In the genomic region with DNA sequence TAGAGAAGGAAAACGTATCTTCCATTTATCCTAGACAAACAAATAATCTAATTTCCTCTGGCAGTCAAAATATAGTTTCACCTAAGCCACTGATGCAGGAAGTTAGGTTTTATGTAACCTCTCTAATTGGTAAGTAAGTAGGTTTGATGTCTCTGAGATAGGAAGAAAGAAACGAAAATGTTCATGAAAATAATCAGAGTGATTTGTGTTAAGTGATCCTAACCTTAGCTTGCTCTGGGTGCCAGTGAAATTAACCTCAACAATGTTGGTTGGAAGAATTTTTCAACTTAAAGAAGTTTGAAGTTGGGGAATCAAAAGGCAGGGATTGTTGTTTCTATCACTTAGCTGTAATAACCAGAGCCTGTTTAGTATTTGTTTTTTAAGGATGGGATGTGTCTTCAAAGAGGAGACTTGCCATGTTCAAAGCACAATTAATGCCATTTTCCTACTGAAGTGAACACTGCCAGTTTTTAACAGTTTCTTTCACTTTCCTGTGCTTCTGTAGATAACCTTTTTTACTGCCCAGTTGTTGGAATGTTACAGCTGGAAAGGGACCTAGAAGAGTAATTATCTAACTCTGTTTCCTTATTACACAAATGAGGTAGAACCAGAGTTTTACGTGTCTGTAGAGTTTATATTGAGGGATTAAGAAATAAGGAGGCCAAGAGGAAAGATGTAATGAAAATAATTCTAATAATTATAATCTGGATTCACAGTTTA, we compare ENCODE assay signal across 11 cellular contexts. TPM values are rescaled to one million over a fixed set of nuclear protein-coding genes. Genes with fewer than 3 reads are reported as not detected.
DNase-seq lines count a peak whose midpoint lies in the region; ATAC-seq and TF ChIP-seq lines count a peak whose summit lies in the region.
"Had no signal": no experiment of that assay in that cellular context is flagged by ENCODE, and none has a peak within 500 bp of the region (broad histone marks: within the 10 kb centered on the region; RNA-seq: fewer than 3 reads in every experiment).

No MANE protein-coding gene starts in this region.

- H3K4me1 ChIP-seq in HUES64 (ENCODE audit: insufficient read depth, low read length) (peaks cover 23% of the 10 kb centered on the region), hepatocyte (ENCODE audit: insufficient read depth) (peaks cover 31% of the 10 kb centered on the region), spleen (peaks cover 18 to 98% (median 39%) of the 10 kb centered on the region in 6 donors)

- peaks cover 20% of the 10 kb centered on the region for H3K36me3 Mint-ChIP-seq in activated CD4-positive, alpha-beta memory T cell treated with anti-CD3 and anti-CD28 coated beads for 36 hours

- H3K4me1 Mint-ChIP-seq in activated CD4-positive, alpha-beta memory T cell treated with anti-CD3 and anti-CD28 coated beads for 36 hours (ENCODE audit: low read depth), result peaks cover 65% of the 10 kb centered on the region

- ATAC-seq in GM18870 (IDR thresholded peaks at IDR 0.05; ENCODE audit: unreplicated experiment), result no peak

- no peak overlapping the region for H2AFZ ChIP-seq in hepatocyte

- H3K27ac ChIP-seq in HUES64 (ENCODE audit: low read depth, low read length), result no peak overlapping the region
- peak overlapping the region; percentile 41 for H3K27ac ChIP-seq in hepatocyte
- H3K27ac ChIP-seq in spleen, result peak overlapping the region; percentile 9 to 80 (median 67)

- peak overlapping the region; percentile 43 for H3K4me2 ChIP-seq in hepatocyte

- peak overlapping the region; percentile 19; the same call in 1 of the 2 replicates for H3K9ac ChIP-seq in HUES64 (ENCODE audit: low read depth, low read length)

- no peak for TF ChIP-seq CTCF in hepatocyte (IDR thresholded peaks at IDR 0.05; ENCODE audit: poor library complexity)
- no peak for TF ChIP-seq CTCF in spleen (IDR thresholded peaks at IDR 0.05 in 8 of 11, conservative IDR thresholded peaks at IDR 0.05 in 3 of 11)

- H3K9me3 ChIP-seq in HUES64 (ENCODE audit: insufficient read depth, low read depth, low read length) (no peaks in the 10 kb centered on the region), hepatocyte (ENCODE audit: low read depth) (no peaks in the 10 kb centered on the region), spleen (no peaks in the 10 kb centered on the region)

- CTCF ChIA-PET in activated CD4-positive, alpha-beta memory T cell treated with anti-CD3 and anti-CD28 coated beads for 36 hours (lab: Charles Lee), result interaction anchor here (0.8 to 7.8 kb wide), 9 partner anchors 8 to 335 kb away, joined by 3 to 42 read pairs (median 5); partner anchors contain the start of genes AP4B1, DCLRE1B and HIPK1

- H3K36me3 ChIP-seq in HUES64 (ENCODE audit: insufficient read depth, low read length) (peaks cover 14% of the 10 kb centered on the region), hepatocyte (replicated peaks; ENCODE audit: insufficient read depth, low read depth) (no peaks in the 10 kb centered on the region), spleen (peaks cover 0 to 29% (median 2%) of the 10 kb centered on the region in 6 donors)

- 78% methylated on average over 1 of the region's 3 CpGs for WGBS in HUES64
- 30% methylated on average over 3 of the region's 3 CpGs for WGBS in hepatocyte (ENCODE audit: low lambda C conversion rate, missing lambda C conversion rate)
- WGBS in spleen, 5 donors, result 6 to 16% (median 11%) methylated on average over 3 of the region's 3 CpGs

- intact Hi-C loops in activated CD4-positive, alpha-beta memory T cell treated with anti-CD3 and anti-CD28 coated beads for 36 hours (cut with micrococcal nuclease), result loop anchor here (2.0 kb wide), 1 partner anchor 17 kb away; no protein-coding TSS in a partner anchor
- intact Hi-C loops in spleen (cut with DNase I; ENCODE audit: low total_unique reads), result no loop called here

- H3K4me3 Mint-ChIP-seq in activated CD4-positive, alpha-beta memory T cell treated with anti-CD3 and anti-CD28 coated beads for 36 hours, result peak overlapping the region; percentile 31
- H3K4me3 Mint-ChIP-seq: dendritic cell treated with granulocyte-macrophage colony-stimulating factor and Interleukin-4, amounts not matched to agents 40 ng/mL and 50 ng/mL, for 4 days had no signal

- H3K27me3 ChIP-seq in HUES64 (ENCODE audit: insufficient read depth, low read length), result no peaks in the 10 kb centered on the region
- no peaks in the 10 kb centered on the region for H3K27me3 ChIP-seq in hepatocyte
- H3K27me3 ChIP-seq in spleen (replicated peaks in 1 of 7), result no peaks in the 10 kb centered on the region

- peaks cover 16% of the 10 kb centered on the region for H4K20me1 ChIP-seq in hepatocyte (ENCODE audit: insufficient read depth, poor library complexity, severe bottlenecking)

- no peaks in the 10 kb centered on the region for H3K9me3 Mint-ChIP-seq in activated CD4-positive, alpha-beta memory T cell treated with anti-CD3 and anti-CD28 coated beads for 36 hours
- H3K9me3 Mint-ChIP-seq: dendritic cell treated with granulocyte-macrophage colony-stimulating factor and Interleukin-4, amounts not matched to agents 40 ng/mL and 50 ng/mL, for 4 days had no signal

- no peaks in the 10 kb centered on the region for H3K27me3 Mint-ChIP-seq in activated CD4-positive, alpha-beta memory T cell treated with anti-CD3 and anti-CD28 coated beads for 36 hours
- H3K27me3 Mint-ChIP-seq: dendritic cell treated with granulocyte-macrophage colony-stimulating factor and Interleukin-4, amounts not matched to agents 40 ng/mL and 50 ng/mL, for 4 days had no signal

- TF ChIP-seq POLR2A in spleen (IDR thresholded peaks at IDR 0.05), result no peak

- H3K27ac Mint-ChIP-seq in activated CD4-positive, alpha-beta memory T cell treated with anti-CD3 and anti-CD28 coated beads for 36 hours, result peak overlapping the region; percentile 74
- H3K27ac Mint-ChIP-seq: dendritic cell treated with granulocyte-macrophage colony-stimulating factor and Interleukin-4, amounts not matched to agents 40 ng/mL and 50 ng/mL, for 4 days had no signal

- peaks cover 84% of the 10 kb centered on the region for H3K79me2 ChIP-seq in hepatocyte

- no peak for DNase-seq in activated CD4-positive, alpha-beta memory T cell treated with anti-CD3 and anti-CD28 coated beads for 36 hours
- DNase-seq in hepatocyte (ENCODE audit: low spot score), result no peak
- no peak for DNase-seq in spleen
- DNase-seq in kidney tubule cell (ENCODE audit: low spot score), result no peak
- DNase-seq in cerebellar nuclear complex (lab: John Stamatoyannopoulos, UW), result no peak
- DNase-seq: GF-D8; NCI-H446 treated with DMSO at 0.1 percent for 48 hours; stimulated activated CD4-positive, alpha-beta T cell treated with anti-CD3 and anti-CD28 coated beads, Interleukin-4, amount 100 ng/mL, for 24 hours had no signal

- H3K9me2 ChIP-seq in hepatocyte (replicated peaks; ENCODE audit: insufficient read depth), result no peaks in the 10 kb centered on the region

- H3K4me3 ChIP-seq in HUES64 (ENCODE audit: low read length), result no peak overlapping the region
- no peak overlapping the region for H3K4me3 ChIP-seq in hepatocyte
- peak overlapping the region in 1 of 8 donors; percentile 12 for H3K4me3 ChIP-seq in spleen

- POLR2A ChIA-PET in activated CD4-positive, alpha-beta memory T cell treated with anti-CD3 and anti-CD28 coated beads for 36 hours (lab: Charles Lee), result interaction anchor here (1.2 to 4.5 kb wide), 5 partner anchors 9 to 43 kb away, joined by 3 to 36 read pairs (median 4); partner anchors contain the start of genes AP4B1, DCLRE1B and HIPK1

RNA-seq across cellular contexts. Expression of gene HIPK1, which starts 18.4 kb away (rescaled TPM):
- 22.4 TPM for polyA plus RNA-seq in HUES64 (2013, experiment 1 of 2)
- polyA plus RNA-seq in HUES64 (2013, experiment 2 of 2), result 23.1 TPM
- total RNA-seq in activated CD4-positive, alpha-beta memory T cell treated with anti-CD3 and anti-CD28 coated beads for 36 hours, result 10 to 100 TPM; 55.3 to 55.7 TPM
- 31.6 and 34.1 TPM in 2 replicates for total RNA-seq in hepatocyte
- 8.7 and 12.1 TPM in 2 replicates for polyA plus RNA-seq in hepatocyte
- 10 to 100 TPM; 62.5 to 92.3 (median 76.5) TPM for total RNA-seq in spleen
- polyA plus RNA-seq in spleen, result 10 to 100 TPM in 1 of 3 donors, 1 to 10 TPM in 2; 7.1 to 10.4 (median 7.2) TPM

RNA-seq across cellular contexts. Expression of gene OLFML3, which starts 31.7 kb away (rescaled TPM):
- polyA plus RNA-seq in HUES64 (2013, experiment 1 of 2), result 82.4 TPM
- polyA plus RNA-seq in HUES64 (2013, experiment 2 of 2), result 82.1 TPM
- total RNA-seq in activated CD4-positive, alpha-beta memory T cell treated with anti-CD3 and anti-CD28 coated beads for 36 hours, result under 1 TPM in 1 of 2 experiments, not detected in 1; 0.21 TPM
- total RNA-seq in hepatocyte, result 441 and 460 TPM in 2 replicates
- polyA plus RNA-seq in hepatocyte, result 494 and 559 TPM in 2 replicates
- total RNA-seq in spleen, result 10 to 100 TPM in 1 of 7 donors, 1 to 10 TPM in 6; 1.2 to 10.9 (median 6.6) TPM
- polyA plus RNA-seq in spleen, result 1 to 10 TPM; 2.6 to 6.1 (median 3.8) TPM

RNA-seq across cellular contexts. Expression of gene DCLRE1B, which starts 42.4 kb away (rescaled TPM):
- polyA plus RNA-seq in HUES64 (2013, experiment 1 of 2), result 9.4 TPM
- 10.0 TPM for polyA plus RNA-seq in HUES64 (2013, experiment 2 of 2)
- 10 to 100 TPM; 19.4 to 19.6 TPM for total RNA-seq in activated CD4-positive, alpha-beta memory T cell treated with anti-CD3 and anti-CD28 coated beads for 36 hours
- total RNA-seq in hepatocyte (6.0 and 6.6 TPM in 2 replicates), spleen (10 to 100 TPM in 1 of 7 donors, 1 to 10 TPM in 6; 6.7 to 10.5 (median 8.0) TPM)
- polyA plus RNA-seq in hepatocyte (3.6 and 4.6 TPM in 2 replicates), spleen (1 to 10 TPM; 1.9 to 3.5 (median 2.4) TPM)

RNA-seq across cellular contexts. Expression of gene AP4B1, which starts 42.9 kb away (rescaled TPM):
- polyA plus RNA-seq in HUES64 (2013, experiment 1 of 2), result 8.7 TPM
- 9.1 TPM for polyA plus RNA-seq in HUES64 (2013, experiment 2 of 2)
- total RNA-seq in activated CD4-positive, alpha-beta memory T cell treated with anti-CD3 and anti-CD28 coated beads for 36 hours, result 10 to 100 TPM; 41.4 to 42.2 TPM
- 9.8 and 11.4 TPM in 2 replicates for total RNA-seq in hepatocyte
- 11.1 and 12.0 TPM in 2 replicates for polyA plus RNA-seq in hepatocyte
- 10 to 100 TPM; 23.9 to 58.0 (median 33.1) TPM for total RNA-seq in spleen
- polyA plus RNA-seq in spleen, result 10 to 100 TPM; 24.9 to 52.3 (median 27.5) TPM

Comparison
In these comparisons a context has a peak if more than half of its experiments do, and no peak if none do; other contexts are left out.
1. RNA of gene OLFML3, which starts 31.7 kb away (total RNA-seq): 441 to 460 TPM in hepatocyte; 1.2 to 10.9 TPM in spleen and 0.21 TPM in activated CD4-positive, alpha-beta memory T cell treated with anti-CD3 and anti-CD28 coated beads for 36 hours; every median in the first group is over 10 times any median in the second.